1 cellular context compared by ENCODE assay signal in genomic region chr14:60215520-60216195, GRCh38.
TF ChIP-seq lines count a peak whose summit lies in the region.

No MANE protein-coding gene starts in this region.

TF ChIP-seq in GM12878, 131 proteins besides CTCF, POLR2A, EP300 and RAD21:
- TF ChIP-seq E2F8 (IDR thresholded peaks at IDR 0.05; ENCODE audit: low read depth, partially characterized antibody) (no peak), ZNF687 (IDR thresholded peaks at IDR 0.05) (peak; percentile 54; the same call in 1 of the 2 replicates), JUNB (IDR thresholded peaks at IDR 0.05) (no peak), TCF7 (IDR thresholded peaks at IDR 0.05; ENCODE audit: borderline replicate concordance) (no peak), YY1 (IDR thresholded peaks at IDR 0.05; ENCODE audit: low read depth, low read length) (peak; percentile 76), POLR2AphosphoS5 (IDR thresholded peaks at IDR 0.05; ENCODE audit: low read length) (0 out of 2 replicates have a peak, but pooled peaks have one; percentile 43), CBX5 (IDR thresholded peaks at IDR 0.05; ENCODE audit: low read depth) (no peak)
